15 cellular contexts compared by ENCODE assay signal in the genomic region with DNA sequence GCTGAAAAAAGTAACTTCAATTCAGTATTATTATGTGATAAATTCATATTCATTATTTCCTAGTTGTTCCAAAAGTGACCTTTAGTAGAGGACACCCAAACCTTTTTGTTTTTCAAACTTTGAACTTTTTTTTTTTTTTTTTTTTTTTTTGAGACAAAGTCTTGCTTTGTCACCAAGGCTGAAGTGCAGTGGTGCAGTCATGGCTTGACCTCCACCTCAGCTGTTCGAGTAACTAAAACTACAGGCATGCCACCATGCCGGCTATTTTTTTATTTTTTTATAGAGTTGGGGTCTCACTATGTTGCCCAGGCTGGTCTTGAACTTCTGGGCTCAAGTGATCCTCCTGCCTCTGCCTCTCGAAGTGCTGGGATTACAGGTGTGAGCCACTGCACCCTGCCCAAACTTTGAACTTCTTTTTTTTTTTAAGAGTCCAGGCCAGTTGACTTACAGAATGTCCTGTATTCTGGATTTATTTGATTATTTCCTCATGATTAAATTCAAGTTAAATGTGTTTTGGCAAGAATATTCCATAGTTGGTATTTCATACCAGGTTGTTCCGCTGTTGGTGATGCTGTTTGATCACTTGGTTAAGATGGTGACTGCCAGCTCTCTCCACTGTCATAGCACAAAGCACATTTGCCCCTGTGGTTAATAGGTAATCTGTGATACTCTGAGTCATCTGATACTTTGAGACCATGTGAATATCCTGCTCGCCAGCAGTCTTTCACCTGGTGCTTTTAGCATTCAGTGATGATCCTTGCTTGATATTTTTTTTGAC. TPM values are rescaled to one million over a fixed set of nuclear protein-coding genes. Genes with fewer than 3 reads are reported as not detected.
DNase-seq lines count a peak whose midpoint lies in the region; ATAC-seq lines count a peak whose summit lies in the region.
"Had no signal": no experiment of that assay in that cellular context is flagged by ENCODE, and none has a peak within 500 bp of the region (broad histone marks: within the 10 kb centered on the region; RNA-seq: fewer than 3 reads in every experiment).

No MANE protein-coding gene starts in this region.

- peak; percentile 9 for DNase-seq in NCI-H2196 (lab: John Stamatoyannopoulos, UW; ENCODE audit: unreplicated experiment)
- no peak for DNase-seq in NCI-H2196 treated with DMSO at 0.1 percent for 48 hours (lab: John Stamatoyannopoulos, UW; ENCODE audit: unreplicated experiment)
- DNase-seq in activated naive CD8-positive, alpha-beta T cell treated with anti-CD3 and anti-CD28 coated beads, Interleukin-2, amount 50 U/mL, for 24 hours, result no peak
- peak; percentile 88 for DNase-seq in renal cortical epithelial cell (ENCODE audit: low read depth)
- no peak for DNase-seq in activated CD8-positive, alpha-beta memory T cell treated with anti-CD3 and anti-CD28 coated beads, Interleukin-2, amount 10 ng/mL, durations not matched to agents 7 days and 5 days
- DNase-seq in NCI-H1436 treated with DMSO at 0.1 percent for 48 hours (lab: John Stamatoyannopoulos, UW), result no peak
- DNase-seq in amniotic stem cell (lab: John Stamatoyannopoulos, UW), result no peak
- DNase-seq: 8988T, anterior cingulate cortex, DMS153, left lung, MG63, NCI-H526 treated with DMSO at 0.1 percent for 48 hours, Right ventricle myocardium superior had no signal

- no peak overlapping the region for H3K4me3 Mint-ChIP-seq in activated naive CD8-positive, alpha-beta T cell treated with anti-CD3 and anti-CD28 coated beads, Interleukin-2, amount 50 U/mL, for 24 hours
- no peak overlapping the region for H3K4me3 Mint-ChIP-seq in activated CD8-positive, alpha-beta memory T cell treated with anti-CD3 and anti-CD28 coated beads, Interleukin-2, amount 10 ng/mL, durations not matched to agents 7 days and 5 days

- ATAC-seq in HG02943 (IDR thresholded peaks at IDR 0.05; ENCODE audit: low read depth, unreplicated experiment), result peak; percentile 76
- peak; percentile 68 for ATAC-seq in activated naive CD8-positive, alpha-beta T cell treated with anti-CD3 and anti-CD28 coated beads, Interleukin-2, amount 50 U/mL, for 24 hours
- no peak for ATAC-seq in activated CD8-positive, alpha-beta memory T cell treated with anti-CD3 and anti-CD28 coated beads, Interleukin-2, amount 10 ng/mL, durations not matched to agents 7 days and 5 days
- ATAC-seq: left lung had no signal

- no peaks in the 10 kb centered on the region for H3K9me3 Mint-ChIP-seq in activated naive CD8-positive, alpha-beta T cell treated with anti-CD3 and anti-CD28 coated beads, Interleukin-2, amount 50 U/mL, for 24 hours
- H3K9me3 Mint-ChIP-seq in activated CD8-positive, alpha-beta memory T cell treated with anti-CD3 and anti-CD28 coated beads, Interleukin-2, amount 10 ng/mL, durations not matched to agents 7 days and 5 days (ENCODE audit: low read depth), result no peaks in the 10 kb centered on the region

- H3K27ac Mint-ChIP-seq in activated naive CD8-positive, alpha-beta T cell treated with anti-CD3 and anti-CD28 coated beads, Interleukin-2, amount 50 U/mL, for 24 hours, result peak overlapping the region; percentile 48
- H3K27ac Mint-ChIP-seq in activated CD8-positive, alpha-beta memory T cell treated with anti-CD3 and anti-CD28 coated beads, Interleukin-2, amount 10 ng/mL, durations not matched to agents 7 days and 5 days, result no peak overlapping the region

- peaks cover 31% of the 10 kb centered on the region for H3K36me3 Mint-ChIP-seq in activated naive CD8-positive, alpha-beta T cell treated with anti-CD3 and anti-CD28 coated beads, Interleukin-2, amount 50 U/mL, for 24 hours (ENCODE audit: low read depth)
- peaks cover 21% of the 10 kb centered on the region for H3K36me3 Mint-ChIP-seq in activated CD8-positive, alpha-beta memory T cell treated with anti-CD3 and anti-CD28 coated beads, Interleukin-2, amount 10 ng/mL, durations not matched to agents 7 days and 5 days

- CTCF ChIA-PET in activated CD8-positive, alpha-beta memory T cell treated with anti-CD3 and anti-CD28 coated beads, Interleukin-2, amount 10 ng/mL, durations not matched to agents 7 days and 5 days (lab: Charles Lee), result interaction anchor here (0.7 to 0.9 kb wide), 2 partner anchors 34 to 199 kb away, joined by 3 read pairs; no protein-coding TSS in a partner anchor

- H3K27me3 Mint-ChIP-seq in activated naive CD8-positive, alpha-beta T cell treated with anti-CD3 and anti-CD28 coated beads, Interleukin-2, amount 50 U/mL, for 24 hours, result no peaks in the 10 kb centered on the region
- H3K27me3 Mint-ChIP-seq in activated CD8-positive, alpha-beta memory T cell treated with anti-CD3 and anti-CD28 coated beads, Interleukin-2, amount 10 ng/mL, durations not matched to agents 7 days and 5 days, result no peaks in the 10 kb centered on the region

- peaks cover 65% of the 10 kb centered on the region for H3K4me1 Mint-ChIP-seq in activated naive CD8-positive, alpha-beta T cell treated with anti-CD3 and anti-CD28 coated beads, Interleukin-2, amount 50 U/mL, for 24 hours
- peaks cover 16% of the 10 kb centered on the region for H3K4me1 Mint-ChIP-seq in activated CD8-positive, alpha-beta memory T cell treated with anti-CD3 and anti-CD28 coated beads, Interleukin-2, amount 10 ng/mL, durations not matched to agents 7 days and 5 days

RNA-seq across cellular contexts. Expression of gene VAPB, which starts 48.0 kb away (rescaled TPM):
- total RNA-seq in renal cortical epithelial cell, result 17.9 and 56.6 TPM in 2 replicates
- 10 to 100 TPM; 25.5 to 31.3 TPM for total RNA-seq in activated CD8-positive, alpha-beta memory T cell treated with anti-CD3 and anti-CD28 coated beads, Interleukin-2, amount 10 ng/mL, durations not matched to agents 7 days and 5 days

Comparison
In these comparisons a context has a peak if more than half of its experiments do, and no peak if none do; other contexts are left out.
1. DNase-seq: peak in NCI-H2196 (single experiment) and renal cortical epithelial cell (single experiment); none in NCI-H2196 treated with DMSO at 0.1 percent for 48 hours (single experiment), activated naive CD8-positive, alpha-beta T cell treated with anti-CD3 and anti-CD28 coated beads, Interleukin-2, amount 50 U/mL, for 24 hours (single experiment), activated CD8-positive, alpha-beta memory T cell treated with anti-CD3 and anti-CD28 coated beads, Interleukin-2, amount 10 ng/mL, durations not matched to agents 7 days and 5 days (single experiment), NCI-H1436 treated with DMSO at 0.1 percent for 48 hours (single experiment) and amniotic stem cell (single experiment).